Comparison of ENCODE assay signal across 1 cellular context in the genomic region with DNA sequence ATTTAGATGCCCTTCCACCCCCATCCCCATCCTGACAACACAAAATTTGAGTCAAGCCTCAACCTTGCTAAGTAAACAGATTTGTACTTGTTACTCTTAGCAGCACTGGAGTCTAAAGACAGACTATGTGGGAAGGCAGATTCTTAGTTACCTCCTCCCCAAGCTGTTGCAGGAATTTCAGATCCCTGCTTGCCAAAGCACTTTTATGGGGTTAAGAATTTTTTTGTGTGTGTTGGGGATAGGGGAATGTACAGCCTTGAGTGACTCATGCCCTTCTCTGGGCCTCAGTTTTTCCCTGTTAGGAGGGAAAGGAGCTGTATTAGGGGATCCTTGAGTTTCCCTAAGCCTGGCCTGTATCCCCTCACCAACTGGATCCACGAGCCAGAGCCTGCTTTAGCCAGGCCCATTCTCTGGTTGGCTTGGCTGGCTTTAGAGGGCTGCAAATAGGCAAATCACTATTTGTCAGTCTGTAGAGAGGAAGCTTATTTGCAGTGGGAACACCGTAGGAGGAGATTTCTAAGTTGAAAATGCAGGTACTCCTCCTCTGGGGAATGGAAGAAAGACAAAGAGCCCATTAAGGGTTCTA.
TF ChIP-seq lines count a peak whose summit lies in the region.

No MANE protein-coding gene starts in this region.

TF ChIP-seq in HepG2, 621 proteins besides CTCF, POLR2A, EP300 and RAD21:
- no peak for TF ChIP-seq ZNF691 (CRISPR knock-in tag; IDR thresholded peaks at IDR 0.05; ENCODE audit: borderline replicate concordance, low read depth)
- no peak for TF ChIP-seq SIX4 (CRISPR knock-in tag; IDR thresholded peaks at IDR 0.05)
- TF ChIP-seq, protein P1, sequence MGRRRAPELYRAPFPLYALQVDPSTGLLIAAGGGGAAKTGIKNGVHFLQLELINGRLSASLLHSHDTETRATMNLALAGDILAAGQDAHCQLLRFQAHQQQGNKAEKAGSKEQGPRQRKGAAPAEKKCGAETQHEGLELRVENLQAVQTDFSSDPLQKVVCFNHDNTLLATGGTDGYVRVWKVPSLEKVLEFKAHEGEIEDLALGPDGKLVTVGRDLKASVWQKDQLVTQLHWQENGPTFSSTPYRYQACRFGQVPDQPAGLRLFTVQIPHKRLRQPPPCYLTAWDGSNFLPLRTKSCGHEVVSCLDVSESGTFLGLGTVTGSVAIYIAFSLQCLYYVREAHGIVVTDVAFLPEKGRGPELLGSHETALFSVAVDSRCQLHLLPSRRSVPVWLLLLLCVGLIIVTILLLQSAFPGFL (CRISPR knock-in tag; IDR thresholded peaks at IDR 0.05) = no peak
- no peak for TF ChIP-seq PAF1 (CRISPR knock-in tag; IDR thresholded peaks at IDR 0.05)
- no peak for TF ChIP-seq DMAP1 (CRISPR knock-in tag; IDR thresholded peaks at IDR 0.05)
- TF ChIP-seq, protein P2, sequence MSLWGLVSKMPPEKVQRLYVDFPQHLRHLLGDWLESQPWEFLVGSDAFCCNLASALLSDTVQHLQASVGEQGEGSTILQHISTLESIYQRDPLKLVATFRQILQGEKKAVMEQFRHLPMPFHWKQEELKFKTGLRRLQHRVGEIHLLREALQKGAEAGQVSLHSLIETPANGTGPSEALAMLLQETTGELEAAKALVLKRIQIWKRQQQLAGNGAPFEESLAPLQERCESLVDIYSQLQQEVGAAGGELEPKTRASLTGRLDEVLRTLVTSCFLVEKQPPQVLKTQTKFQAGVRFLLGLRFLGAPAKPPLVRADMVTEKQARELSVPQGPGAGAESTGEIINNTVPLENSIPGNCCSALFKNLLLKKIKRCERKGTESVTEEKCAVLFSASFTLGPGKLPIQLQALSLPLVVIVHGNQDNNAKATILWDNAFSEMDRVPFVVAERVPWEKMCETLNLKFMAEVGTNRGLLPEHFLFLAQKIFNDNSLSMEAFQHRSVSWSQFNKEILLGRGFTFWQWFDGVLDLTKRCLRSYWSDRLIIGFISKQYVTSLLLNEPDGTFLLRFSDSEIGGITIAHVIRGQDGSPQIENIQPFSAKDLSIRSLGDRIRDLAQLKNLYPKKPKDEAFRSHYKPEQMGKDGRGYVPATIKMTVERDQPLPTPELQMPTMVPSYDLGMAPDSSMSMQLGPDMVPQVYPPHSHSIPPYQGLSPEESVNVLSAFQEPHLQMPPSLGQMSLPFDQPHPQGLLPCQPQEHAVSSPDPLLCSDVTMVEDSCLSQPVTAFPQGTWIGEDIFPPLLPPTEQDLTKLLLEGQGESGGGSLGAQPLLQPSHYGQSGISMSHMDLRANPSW (CRISPR knock-in tag; IDR thresholded peaks at IDR 0.05; ENCODE audit: borderline replicate concordance) = no peak
- TF ChIP-seq REXO4 (CRISPR knock-in tag; IDR thresholded peaks at IDR 0.05; ENCODE audit: borderline replicate concordance) = no peak
- no peak for TF ChIP-seq KDM5A (IDR thresholded peaks at IDR 0.05; ENCODE audit: borderline replicate concordance, low read length)
